Comparison of ENCODE assay signal across 11 cellular contexts in genomic region chr1:68128157-68128556, GRCh38.
DNase-seq lines count a peak whose midpoint lies in the region; ATAC-seq and TF ChIP-seq lines count a peak whose summit lies in the region.
"Had no signal": no experiment of that assay in that cellular context is flagged by ENCODE, and none has a peak within 500 bp of the region (broad histone marks: within the 10 kb centered on the region; RNA-seq: fewer than 3 reads in every experiment).

No MANE protein-coding gene starts in this region.

- H2AFZ ChIP-seq in osteoblast (ENCODE audit: low read length) = no peak overlapping the region

- no peak overlapping the region for H3K4me3 ChIP-seq in brain microvascular endothelial cell (ENCODE audit: low read depth, low read length)
- no peak overlapping the region for H3K4me3 ChIP-seq in osteoblast (ENCODE audit: insufficient read depth, low read length)

- H3K27me3 Mint-ChIP-seq in T-helper 17 cell = peaks cover 11% of the 10 kb centered on the region
- H3K27me3 Mint-ChIP-seq: activated naive CD4-positive, alpha-beta T cell treated with anti-CD3 and anti-CD28 coated beads, Interleukin-2, amount 10 ng/mL, durations not matched to agents 7 days and 5 days had no signal

- H3K4me1 ChIP-seq in osteoblast (ENCODE audit: insufficient read depth, low read length) = peaks cover 9% of the 10 kb centered on the region

- H3K27ac ChIP-seq in brain microvascular endothelial cell (no peak overlapping the region), osteoblast (ENCODE audit: low read depth, low read length) (no peak overlapping the region)

- no peak overlapping the region for H3K4me2 ChIP-seq in osteoblast (ENCODE audit: insufficient read depth, low read length)

- H3K9me3 ChIP-seq in osteoblast (ENCODE audit: low read depth, low read length) (no peaks in the 10 kb centered on the region), T-helper 17 cell (ENCODE audit: control insufficient read depth, low read length, poor library complexity, severe bottlenecking) (no peaks in the 10 kb centered on the region)

- in situ Hi-C loops in brain microvascular endothelial cell (cut with HindIII; ENCODE audit: low pct_ligation_motif_present, low sequenced_read_pairs) = loop anchor here (25.0 kb wide), 2 partner anchors 109 to 184 kb away; partner anchors contain the start of gene WLS

- H3K36me3 Mint-ChIP-seq in T-helper 17 cell (ENCODE audit: low read depth) = no peaks in the 10 kb centered on the region
- H3K36me3 Mint-ChIP-seq: activated naive CD4-positive, alpha-beta T cell treated with anti-CD3 and anti-CD28 coated beads, Interleukin-2, amount 10 ng/mL, durations not matched to agents 7 days and 5 days had no signal

- ATAC-seq in GM19351 (IDR thresholded peaks at IDR 0.05; ENCODE audit: unreplicated experiment) (peak; percentile 82), HG03354 (IDR thresholded peaks at IDR 0.05; ENCODE audit: poor library complexity, severe bottlenecking, unreplicated experiment) (peak; percentile 80), HG03457 (IDR thresholded peaks at IDR 0.05; ENCODE audit: unreplicated experiment) (no peak), T-helper 17 cell (no peak)

- TF ChIP-seq CTCF in brain microvascular endothelial cell (IDR thresholded peaks at IDR 0.05; ENCODE audit: low read depth, low read length, missing control alignments) (no peak), osteoblast (IDR thresholded peaks at IDR 0.05; ENCODE audit: extremely low read depth, low read depth, low read length) (no peak)

- H3K4me3 Mint-ChIP-seq in T-helper 17 cell = no peak overlapping the region
- H3K4me3 Mint-ChIP-seq: activated naive CD4-positive, alpha-beta T cell treated with anti-CD3 and anti-CD28 coated beads, Interleukin-2, amount 10 ng/mL, durations not matched to agents 7 days and 5 days had no signal

- H3K36me3 ChIP-seq in brain microvascular endothelial cell (replicated peaks) = peaks cover 44% of the 10 kb centered on the region
- peaks cover 30% of the 10 kb centered on the region for H3K36me3 ChIP-seq in osteoblast (ENCODE audit: insufficient read depth, low read length)

- no peak overlapping the region for H3K27ac Mint-ChIP-seq in T-helper 17 cell
- H3K27ac Mint-ChIP-seq: activated naive CD4-positive, alpha-beta T cell treated with anti-CD3 and anti-CD28 coated beads, Interleukin-2, amount 10 ng/mL, durations not matched to agents 7 days and 5 days had no signal

- peaks cover 5% of the 10 kb centered on the region for H4K20me1 ChIP-seq in osteoblast (ENCODE audit: insufficient read depth, low read length)

- DNase-seq in brain microvascular endothelial cell (peak; percentile 60), osteoblast (ENCODE audit: insufficient read length, low spot score, missing footprints) (peak; percentile 79), NCI-H146 (lab: John Stamatoyannopoulos, UW) (no peak), T-helper 17 cell (no peak)
- DNase-seq in activated CD4-positive, alpha-beta T cell treated with anti-CD3 and anti-CD28 coated beads, Interleukin-2, amount 50 U/mL, for 48 hours = no peak
- DNase-seq: activated naive CD4-positive, alpha-beta T cell treated with anti-CD3 and anti-CD28 coated beads, Interleukin-2, amount 10 ng/mL, durations not matched to agents 7 days and 5 days; GOT3; NCI-H187 treated with DMSO at 0.1 percent for 48 hours had no signal

- H3K79me2 ChIP-seq in osteoblast (ENCODE audit: insufficient read depth, low read length) = no peaks in the 10 kb centered on the region

- no peaks in the 10 kb centered on the region for H3K4me1 Mint-ChIP-seq in T-helper 17 cell
- H3K4me1 Mint-ChIP-seq: activated naive CD4-positive, alpha-beta T cell treated with anti-CD3 and anti-CD28 coated beads, Interleukin-2, amount 10 ng/mL, durations not matched to agents 7 days and 5 days had no signal

- no peaks in the 10 kb centered on the region for H3K27me3 ChIP-seq in brain microvascular endothelial cell (replicated peaks)
- H3K27me3 ChIP-seq in osteoblast (ENCODE audit: insufficient read depth, low read length) = no peaks in the 10 kb centered on the region

Comparison
In these comparisons a context has a peak if more than half of its experiments do, and no peak if none do; other contexts are left out.
1. ATAC-seq: peak in GM19351 (single experiment) and HG03354 (single experiment); none in HG03457 (single experiment) and T-helper 17 cell (single experiment).
2. DNase-seq: peak in brain microvascular endothelial cell (single experiment) and osteoblast (single experiment); none in NCI-H146 (single experiment), activated CD4-positive, alpha-beta T cell treated with anti-CD3 and anti-CD28 coated beads, Interleukin-2, amount 50 U/mL, for 48 hours (0 of 2) and T-helper 17 cell (0 of 3).